ENCODE assay signal across 19 cellular contexts in the genomic region with DNA sequence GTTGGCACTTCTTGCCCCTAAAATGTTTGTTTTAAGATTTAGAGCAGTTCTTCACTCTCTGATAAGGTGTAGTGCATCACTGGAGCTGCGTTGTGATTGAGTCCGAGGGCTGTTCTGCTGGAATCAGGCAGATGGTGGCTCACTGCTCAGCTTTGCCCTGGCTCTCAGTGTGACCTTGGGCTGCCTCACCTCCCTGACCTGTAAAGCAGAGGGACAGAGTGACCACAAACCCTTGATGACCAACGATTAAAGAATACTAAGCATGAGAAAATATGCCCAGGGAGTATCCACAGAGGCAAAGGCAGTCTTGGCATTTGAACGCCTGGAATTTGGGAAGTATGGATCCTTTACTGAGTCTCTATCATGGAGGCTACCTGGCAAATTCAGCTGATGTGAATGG.
DNase-seq lines count a peak whose midpoint lies in the region; ATAC-seq and TF ChIP-seq lines count a peak whose summit lies in the region.
"Had no signal": no experiment of that assay in that cellular context is flagged by ENCODE, and none has a peak within 500 bp of the region (broad histone marks: within the 10 kb centered on the region; RNA-seq: fewer than 3 reads in every experiment).

No MANE protein-coding gene starts in this region.

- H3K9ac ChIP-seq in BLaER1 treated with 17β-estradiol and CSF1 and Interleukin-3, amounts not matched to agents 10 nM and 100 nM, result no peak overlapping the region

- no peaks in the 10 kb centered on the region for H3K27me3 ChIP-seq in BLaER1 treated with 17β-estradiol and CSF1 and Interleukin-3, amounts not matched to agents 10 nM and 100 nM
- H3K27me3 ChIP-seq in neutrophil, result no peaks in the 10 kb centered on the region
- H3K27me3 ChIP-seq: SJSA1 had no signal

- H3K4me1 ChIP-seq in BLaER1 treated with 17β-estradiol and CSF1 and Interleukin-3, amounts not matched to agents 10 nM and 100 nM, result peaks cover 93 to 100% (median 99%) of the 10 kb centered on the region in 10 experiments
- H3K4me1 ChIP-seq in neutrophil (ENCODE audit: control insufficient read depth in 1 of 2, insufficient read depth in 1 of 2, low read depth in 1 of 2, low read length in 1 of 2), result peaks cover 86 to 99% of the 10 kb centered on the region in 2 experiments

- no peak for TF ChIP-seq CTCF in neutrophil (IDR thresholded peaks at IDR 0.05)

- H3K27ac ChIP-seq in BLaER1 treated with 17β-estradiol and CSF1 and Interleukin-3, amounts not matched to agents 10 nM and 100 nM, result no peak overlapping the region; a peak in 1 of 22 replicates
- peak overlapping the region; percentile 1 for H3K27ac ChIP-seq in KOPT-K1 (ENCODE audit: low read depth, low read length, poor library complexity, severe bottlenecking)
- peak overlapping the region; percentile 87 for H3K27ac ChIP-seq in neutrophil
- H3K27ac ChIP-seq: PC-9, SJSA1 had no signal

- peak overlapping the region in 7 of 11 experiments; percentile 84 to 99 (median 92); a peak in 10 of 22 replicates for H3K4me2 ChIP-seq in BLaER1 treated with 17β-estradiol and CSF1 and Interleukin-3, amounts not matched to agents 10 nM and 100 nM
- H3K4me2 ChIP-seq: PC-9 had no signal

- H4K20me1 ChIP-seq in BLaER1 treated with 17β-estradiol and CSF1 and Interleukin-3, amounts not matched to agents 10 nM and 100 nM, result peaks cover 60 to 98% (median 78%) of the 10 kb centered on the region in 11 experiments

- peaks cover 28 to 82% (median 63%) of the 10 kb centered on the region in 11 experiments for H3K36me3 ChIP-seq in BLaER1 treated with 17β-estradiol and CSF1 and Interleukin-3, amounts not matched to agents 10 nM and 100 nM
- peaks cover 32% of the 10 kb centered on the region for H3K36me3 ChIP-seq in KOPT-K1 (ENCODE audit: insufficient read depth, low read length)
- H3K36me3 ChIP-seq in neutrophil, result peaks cover 7% of the 10 kb centered on the region
- H3K36me3 ChIP-seq: HAP-1 had no signal

- H3K27me3 Mint-ChIP-seq in effector memory CD8-positive, alpha-beta T cell, result no peaks in the 10 kb centered on the region
- H3K27me3 Mint-ChIP-seq in T-helper 2 cell treated with Interferon-gamma antibody and Interleukin-4, amounts not matched to agents 5 μg/mL and 100 μg/mL, for 36 hours (ENCODE audit: low read depth), result no peaks in the 10 kb centered on the region
- H3K27me3 Mint-ChIP-seq: activated CD4-positive, alpha-beta memory T cell treated with anti-CD3 and anti-CD28 coated beads for 36 hours had no signal

- no peaks in the 10 kb centered on the region for H3K9me3 Mint-ChIP-seq in effector memory CD8-positive, alpha-beta T cell
- no peaks in the 10 kb centered on the region for H3K9me3 Mint-ChIP-seq in T-helper 2 cell treated with Interferon-gamma antibody and Interleukin-4, amounts not matched to agents 5 μg/mL and 100 μg/mL, for 36 hours
- H3K9me3 Mint-ChIP-seq: activated CD4-positive, alpha-beta memory T cell treated with anti-CD3 and anti-CD28 coated beads for 36 hours had no signal

- H3K9me3 ChIP-seq in BLaER1 treated with 17β-estradiol and CSF1 and Interleukin-3, amounts not matched to agents 10 nM and 100 nM (replicated peaks in 1 of 11), result peaks cover 0 to 3% (median 0%) of the 10 kb centered on the region in 11 experiments; a peak in 1 of 22 replicates
- H3K9me3 ChIP-seq in KOPT-K1 (ENCODE audit: insufficient read depth, low read length, poor library complexity, severe bottlenecking) (no peaks in the 10 kb centered on the region), neutrophil (no peaks in the 10 kb centered on the region)
- H3K9me3 ChIP-seq: HAP-1, SJSA1 had no signal

- peaks cover 59 to 63% of the 10 kb centered on the region in 2 donors for H3K4me1 Mint-ChIP-seq in effector memory CD8-positive, alpha-beta T cell (ENCODE audit: low read depth in 2 of 2)
- peaks cover 33% of the 10 kb centered on the region for H3K4me1 Mint-ChIP-seq in T-helper 2 cell treated with Interferon-gamma antibody and Interleukin-4, amounts not matched to agents 5 μg/mL and 100 μg/mL, for 36 hours (ENCODE audit: low read depth)

- H3K27ac Mint-ChIP-seq in effector memory CD8-positive, alpha-beta T cell, result peak overlapping the region; percentile 53 to 57
- no peak overlapping the region for H3K27ac Mint-ChIP-seq in T-helper 2 cell treated with Interferon-gamma antibody and Interleukin-4, amounts not matched to agents 5 μg/mL and 100 μg/mL, for 36 hours
- H3K27ac Mint-ChIP-seq: activated CD4-positive, alpha-beta memory T cell treated with anti-CD3 and anti-CD28 coated beads for 36 hours had no signal

- no peak for ATAC-seq in effector memory CD8-positive, alpha-beta T cell (replicated peaks)
- no peak for ATAC-seq in HG02973 (IDR thresholded peaks at IDR 0.05; ENCODE audit: unreplicated experiment)
- no peak for ATAC-seq in HG03139 (IDR thresholded peaks at IDR 0.05; ENCODE audit: unreplicated experiment)
- no peak for ATAC-seq in GM18868 (IDR thresholded peaks at IDR 0.05; ENCODE audit: unreplicated experiment)

- no peak overlapping the region for H3K4me3 Mint-ChIP-seq in effector memory CD8-positive, alpha-beta T cell
- H3K4me3 Mint-ChIP-seq in T-helper 2 cell treated with Interferon-gamma antibody and Interleukin-4, amounts not matched to agents 5 μg/mL and 100 μg/mL, for 36 hours, result no peak overlapping the region
- H3K4me3 Mint-ChIP-seq: activated CD4-positive, alpha-beta memory T cell treated with anti-CD3 and anti-CD28 coated beads for 36 hours had no signal

- H3K36me3 Mint-ChIP-seq in effector memory CD8-positive, alpha-beta T cell (ENCODE audit: insufficient read depth), result peaks cover 47% of the 10 kb centered on the region
- peaks cover 29% of the 10 kb centered on the region for H3K36me3 Mint-ChIP-seq in T-helper 2 cell treated with Interferon-gamma antibody and Interleukin-4, amounts not matched to agents 5 μg/mL and 100 μg/mL, for 36 hours (ENCODE audit: low read depth)

- no peak for DNase-seq in effector memory CD8-positive, alpha-beta T cell
- no peak for DNase-seq in T-helper 2 cell treated with Interferon-gamma antibody and Interleukin-4, amounts not matched to agents 5 μg/mL and 100 μg/mL, for 36 hours (ENCODE audit: low spot score)
- DNase-seq: activated CD4-positive, alpha-beta memory T cell treated with anti-CD3 and anti-CD28 coated beads for 36 hours; activated naive CD4-positive, alpha-beta T cell treated with Interleukin-2 at 50 U/mL for 16 hours; DMS79; Karpas-422; NCI-H1092; NCI-H1930; NCI-H345; occipital lobe; PC-9 had no signal

- no peak overlapping the region for H3K4me3 ChIP-seq in BLaER1 treated with 17β-estradiol and CSF1 and Interleukin-3, amounts not matched to agents 10 nM and 100 nM
- H3K4me3 ChIP-seq in neutrophil (ENCODE audit: low read depth in 1 of 2, low read length in 1 of 2), result no peak overlapping the region
- H3K4me3 ChIP-seq: HAP-1, PC-9, SJSA1 had no signal

Comparison
In these comparisons a context has a peak if more than half of its experiments do, and no peak if none do; other contexts are left out.
1. H3K27ac ChIP-seq: peak in KOPT-K1 (single experiment) and neutrophil (single experiment); none in BLaER1 treated with 17β-estradiol and CSF1 and Interleukin-3, amounts not matched to agents 10 nM and 100 nM (0 of 11).